Comparison of ENCODE assay signal across 13 cellular contexts in genomic region chr9:133059623-133060022, GRCh38. TPM values are rescaled to one million over a fixed set of nuclear protein-coding genes. Genes with fewer than 3 reads are reported as not detected.
DNase-seq lines count a peak whose midpoint lies in the region; ATAC-seq, FAIRE-seq and TF ChIP-seq lines count a peak whose summit lies in the region.
"Had no signal": no experiment of that assay in that cellular context is flagged by ENCODE, and none has a peak within 500 bp of the region (broad histone marks: within the 10 kb centered on the region; RNA-seq: fewer than 3 reads in every experiment).

No MANE protein-coding gene starts in this region.

- H3K36me3 Mint-ChIP-seq in activated CD4-positive, alpha-beta T cell treated with anti-CD3 and anti-CD28 coated beads, Interleukin-2, amount 10 ng/mL, durations not matched to agents 7 days and 5 days (ENCODE audit: low read depth), result peaks cover 38% of the 10 kb centered on the region
- H3K36me3 Mint-ChIP-seq in neural progenitor cell, result peaks cover 19% of the 10 kb centered on the region

- RAD21 ChIA-PET in GM12878 (lab: Charles Lee; ENCODE audit: unreplicated experiment), result interaction anchor here (1.4 kb wide), 1 partner anchor 85 kb away, joined by 4 read pairs; no protein-coding TSS in a partner anchor

- H2AFZ ChIP-seq in GM12878 (ENCODE audit: control insufficient read depth, low read depth, low read length), result no peak overlapping the region
- no peak overlapping the region for H2AFZ ChIP-seq in neural progenitor cell (replicated peaks)

- H3K4me3 Mint-ChIP-seq in activated CD4-positive, alpha-beta T cell treated with anti-CD3 and anti-CD28 coated beads, Interleukin-2, amount 10 ng/mL, durations not matched to agents 7 days and 5 days, result peak overlapping the region; percentile 49
- H3K4me3 Mint-ChIP-seq in neural progenitor cell, result no peak overlapping the region

- peak; percentile 33 for DNase-seq in activated CD4-positive, alpha-beta T cell treated with anti-CD3 and anti-CD28 coated beads, Interleukin-2, amount 10 ng/mL, durations not matched to agents 7 days and 5 days
- no peak for DNase-seq in activated CD4-positive, alpha-beta T cell treated with anti-CD3 and anti-CD28 coated beads, Interleukin-2, amount 50 U/mL, for 4 hours
- DNase-seq in NCI-H69 (lab: John Stamatoyannopoulos, UW) (peak; percentile 30), GM12878 (ENCODE audit: low read depth, low spot score) (no peak), neural progenitor cell (ENCODE audit: low spot score) (no peak), HK-2 (ENCODE audit: unreplicated experiment) (no peak), iPS-NIHi11 (ENCODE audit: low spot score) (no peak)
- DNase-seq: activated T-cell treated with anti-CD3 and anti-CD28 coated beads, Interleukin-2, amount 50 U/mL, for 48 hours; hippocampal formation; NCI-H446 treated with DMSO at 0.1 percent for 48 hours had no signal

- peaks cover 64% of the 10 kb centered on the region for H3K4me1 Mint-ChIP-seq in activated CD4-positive, alpha-beta T cell treated with anti-CD3 and anti-CD28 coated beads, Interleukin-2, amount 10 ng/mL, durations not matched to agents 7 days and 5 days
- peaks cover 16% of the 10 kb centered on the region for H3K4me1 Mint-ChIP-seq in neural progenitor cell

- no peaks in the 10 kb centered on the region for H4K20me1 ChIP-seq in GM12878 (ENCODE audit: control insufficient read depth, insufficient read depth)
- no peaks in the 10 kb centered on the region for H4K20me1 ChIP-seq in neural progenitor cell (ENCODE audit: low read depth)

- no peak for TF ChIP-seq RAD21 in GM12878 (IDR thresholded peaks at IDR 0.05; ENCODE audit: insufficient read depth, low read depth, low read length)

- no peaks in the 10 kb centered on the region for H3K9me3 Mint-ChIP-seq in activated CD4-positive, alpha-beta T cell treated with anti-CD3 and anti-CD28 coated beads, Interleukin-2, amount 10 ng/mL, durations not matched to agents 7 days and 5 days
- no peaks in the 10 kb centered on the region for H3K9me3 Mint-ChIP-seq in neural progenitor cell

- no peak overlapping the region for H3K9ac ChIP-seq in GM12878 (ENCODE audit: control insufficient read depth, insufficient read depth, low read length)
- H3K9ac ChIP-seq in neural progenitor cell, result no peak overlapping the region

- CTCF ChIA-PET in activated CD4-positive, alpha-beta T cell treated with anti-CD3 and anti-CD28 coated beads, Interleukin-2, amount 10 ng/mL, durations not matched to agents 7 days and 5 days (lab: Charles Lee), result interaction anchor here (1.5 to 2.7 kb wide), 2 partner anchors 84 to 88 kb away, joined by 4 to 9 read pairs; no protein-coding TSS in a partner anchor
- CTCF ChIA-PET in GM12878 (lab: Yijun Ruan, JAX), result interaction anchor here (1.8 kb wide), 1 partner anchor 88 kb away, joined by 6 read pairs; no protein-coding TSS in a partner anchor

- H3K4me3 ChIP-seq in GM12878 (no peak overlapping the region), neural progenitor cell (no peak overlapping the region)
- H3K4me3 ChIP-seq: lung had no signal

- TF ChIP-seq POLR2A in GM12878 (IDR thresholded peaks at IDR 0.05; ENCODE audit: low read depth, low read length), result no peak

- no TSS peak for BruUV-seq in GM12878 (replicated peaks; lab: Mats Ljungman, UMichigan)

- H3K79me2 ChIP-seq in GM12878 (ENCODE audit: control insufficient read depth, insufficient read depth, low read length), result no peaks in the 10 kb centered on the region
- no peaks in the 10 kb centered on the region for H3K79me2 ChIP-seq in neural progenitor cell (ENCODE audit: low read depth)

- H3F3A ChIP-seq in neural progenitor cell (ENCODE audit: low read depth), result peaks cover 20% of the 10 kb centered on the region

- POLR2A ChIA-PET in activated CD4-positive, alpha-beta T cell treated with anti-CD3 and anti-CD28 coated beads, Interleukin-2, amount 10 ng/mL, durations not matched to agents 7 days and 5 days (lab: Charles Lee), result no interaction called here
- POLR2A ChIA-PET in GM12878 (lab: Charles Lee), result no interaction called here

- no peaks in the 10 kb centered on the region for H3K9me3 ChIP-seq in GM12878 (replicated peaks; ENCODE audit: control insufficient read depth, insufficient read depth, low read length)
- no peaks in the 10 kb centered on the region for H3K9me3 ChIP-seq in neural progenitor cell (ENCODE audit: low read depth)

- peaks cover 2 to 13% of the 10 kb centered on the region in 2 experiments; a peak in 3 of 4 replicates for H3K36me3 ChIP-seq in GM12878 (ENCODE audit: control insufficient read depth in 2 of 2, insufficient read depth in 2 of 2, low read length in 1 of 2)
- H3K36me3 ChIP-seq in neural progenitor cell, result no peaks in the 10 kb centered on the region

- in situ Hi-C loops in GM12878 (cut with MboI), result no loop called here

- H3K27me3 Mint-ChIP-seq in activated CD4-positive, alpha-beta T cell treated with anti-CD3 and anti-CD28 coated beads, Interleukin-2, amount 10 ng/mL, durations not matched to agents 7 days and 5 days, result no peaks in the 10 kb centered on the region
- peaks cover 4% of the 10 kb centered on the region for H3K27me3 Mint-ChIP-seq in neural progenitor cell (ENCODE audit: insufficient read depth, low read depth)

- H3K27ac ChIP-seq in GM12878 (ENCODE audit: control insufficient read depth, insufficient read depth) (no peak overlapping the region; the same call in 1 of the 2 replicates), neural progenitor cell (peak overlapping the region; percentile 53)

- H3K4me1 ChIP-seq in GM12878 (ENCODE audit: control insufficient read depth, insufficient read depth, low read length) (peaks cover 27% of the 10 kb centered on the region), neural progenitor cell (peaks cover 20% of the 10 kb centered on the region)

- peak overlapping the region; percentile 91 for H3K27ac Mint-ChIP-seq in activated CD4-positive, alpha-beta T cell treated with anti-CD3 and anti-CD28 coated beads, Interleukin-2, amount 10 ng/mL, durations not matched to agents 7 days and 5 days
- no peak overlapping the region for H3K27ac Mint-ChIP-seq in neural progenitor cell

- intact Hi-C loops in GM12878 (cut with micrococcal nuclease; ENCODE audit: unreplicated experiment), result no loop called here

- no peak for TF ChIP-seq EP300 in GM12878 (IDR thresholded peaks at IDR 0.05; ENCODE audit: borderline replicate concordance in 1 of 2, control insufficient read depth in 1 of 2, low read depth in 2 of 2, low read length in 2 of 2)

- WGBS in GM12878 (ENCODE audit: insufficient coverage, insufficient replicate concordance, low lambda C conversion rate, missing lambda C conversion rate), result 2% methylated on average over 7 of the region's 7 CpGs

- peak; percentile 7 for FAIRE-seq in GM12878 (lab: Jason Lieb, UNC)
- FAIRE-seq: TTC549 had no signal

- ATAC-seq in GM12878, result no peak; the same call in 2 of the 3 replicates
- no peak for ATAC-seq in GM21526 (IDR thresholded peaks at IDR 0.05; ENCODE audit: low FRiP score, unreplicated experiment)

- H3K4me2 ChIP-seq in GM12878 (ENCODE audit: control insufficient read depth, insufficient read depth) (peak overlapping the region; percentile 42; the same call in 1 of the 2 replicates), neural progenitor cell (peak overlapping the region; percentile 63)

- TF ChIP-seq CTCF in GM12878 (IDR thresholded peaks at IDR 0.05 in 2 of 3, conservative IDR thresholded peaks at IDR 0.05 in 1 of 3; ENCODE audit: control insufficient read depth in 2 of 3, extremely low read depth in 1 of 3, insufficient read depth in 1 of 3, low read depth in 3 of 3, low read length in 3 of 3), result no peak
- TF ChIP-seq CTCF in neural progenitor cell (IDR thresholded peaks at IDR 0.05), result no peak

- SMC1A ChIA-PET in GM12878 (lab: Charles Lee; ENCODE audit: uncharacterized antibody, unreplicated experiment), result no interaction called here

- H3K27me3 ChIP-seq in GM12878 (replicated peaks in 1 of 2; ENCODE audit: control insufficient read depth in 2 of 2, insufficient read depth in 2 of 2, low read length in 1 of 2) (no peaks in the 10 kb centered on the region), neural progenitor cell (no peaks in the 10 kb centered on the region)

RNA-seq across cellular contexts. Expression of gene CEL, which starts 2.2 kb away (rescaled TPM):
- total RNA-seq in activated CD4-positive, alpha-beta T cell treated with anti-CD3 and anti-CD28 coated beads, Interleukin-2, amount 10 ng/mL, durations not matched to agents 7 days and 5 days, result 1 to 10 TPM; 2.8 to 3.5 TPM
- 0.29 and 0.64 TPM in 2 replicates for total RNA-seq in GM12878 (2013; cell fraction: nucleolus; rRNA removed)
- total RNA-seq in GM12878 (2014; rRNA removed) (0.23 and 0.27 TPM in 2 replicates), GM12878 (2014; rRNA removed; fragmentation: Illumina TruSeq; extraction: Trizol) (0.36 and 0.41 TPM in 2 replicates), GM12878 (2021) (4.1 and 4.6 TPM in 2 replicates), neural progenitor cell (ENCODE audit: low replicate concordance) (1.0 and 2.2 TPM in 2 replicates)
- 0.17 TPM for polyA plus RNA-seq in GM12878 (2011; ENCODE audit: low read depth)
- polyA plus RNA-seq in GM12878 (2011; rRNA removed) (0.04 and 0.15 TPM in 2 replicates), GM12878 (2014; fragmentation: Illumina TruSeq; extraction: Trizol) (0.25 and 0.51 TPM in 2 replicates), GM12878 (2014; fragmentation: Nextera tagmentation; extraction: Ambion mirVana) (not detected), GM12878 (2014; rRNA removed) (0.80 and 1.2 TPM in 2 replicates), GM12878 (2016; fragmentation: Nextera tagmentation; extraction: Ambion mirVana) (under 1 TPM; 0.05 to 0.15 TPM)
- polyA plus RNA-seq in GM12878 (2011; cell fraction: cytosol; rRNA removed), result 0.15 and 0.20 TPM in 2 replicates
- polyA plus RNA-seq in GM12878 (2011; cell fraction: nucleus; rRNA removed), result 1.3 and 2.2 TPM in 2 replicates
- polyA plus RNA-seq in GM12878 (2012), result 0.74 and 0.97 TPM in 2 replicates
- polyA minus RNA-seq in GM12878 (2011; rRNA and poly(A)+ RNA removed), result 0.10 TPM in 1 of 2 replicates, not detected in the other
- 0.53 TPM in 1 of 2 replicates, not detected in the other for polyA minus RNA-seq in GM12878 (2011; cell fraction: cytosol; rRNA and poly(A)+ RNA removed)
- 0.29 TPM in 1 of 2 replicates, not detected in the other for polyA minus RNA-seq in GM12878 (2011; cell fraction: nucleus; rRNA and poly(A)+ RNA removed)

RNA-seq across cellular contexts. Expression of gene GTF3C5, which starts 28.8 kb away (rescaled TPM):
- 10 to 100 TPM; 75.1 to 87.9 TPM for total RNA-seq in activated CD4-positive, alpha-beta T cell treated with anti-CD3 and anti-CD28 coated beads, Interleukin-2, amount 10 ng/mL, durations not matched to agents 7 days and 5 days
- total RNA-seq in GM12878 (2013; cell fraction: nucleolus; rRNA removed), result 78.9 and 80.6 TPM in 2 replicates
- 72.8 and 73.3 TPM in 2 replicates for total RNA-seq in GM12878 (2014; rRNA removed)
- 46.5 and 49.3 TPM in 2 replicates for total RNA-seq in GM12878 (2014; rRNA removed; fragmentation: Illumina TruSeq; extraction: Trizol)
- 59.3 and 68.2 TPM in 2 replicates for total RNA-seq in GM12878 (2021)
- 21.7 TPM for polyA plus RNA-seq in GM12878 (2011; ENCODE audit: low read depth)
- polyA plus RNA-seq in GM12878 (2011; rRNA removed), result 49.9 and 78.8 TPM in 2 replicates
- polyA plus RNA-seq in GM12878 (2011; cell fraction: cytosol; rRNA removed), result 80.4 and 105 TPM in 2 replicates
- 309 and 349 TPM in 2 replicates for polyA plus RNA-seq in GM12878 (2011; cell fraction: nucleus; rRNA removed)
- polyA plus RNA-seq in GM12878 (2012), result 46.1 and 46.3 TPM in 2 replicates
- 33.8 and 52.0 TPM in 2 replicates for polyA plus RNA-seq in GM12878 (2014; fragmentation: Illumina TruSeq; extraction: Trizol)
- 1 to 10 TPM; 2.2 to 6.9 TPM for polyA plus RNA-seq in GM12878 (2014; fragmentation: Nextera tagmentation; extraction: Ambion mirVana)
- polyA plus RNA-seq in GM12878 (2014; rRNA removed), result 69.2 and 69.4 TPM in 2 replicates
- polyA plus RNA-seq in GM12878 (2016; fragmentation: Nextera tagmentation; extraction: Ambion mirVana), result 10 to 100 TPM; 75.6 to 81.1 TPM
- 53.6 and 101 TPM in 2 replicates for polyA minus RNA-seq in GM12878 (2011; rRNA and poly(A)+ RNA removed)
- polyA minus RNA-seq in GM12878 (2011; cell fraction: cytosol; rRNA and poly(A)+ RNA removed), result 26.2 and 33.7 TPM in 2 replicates
- polyA minus RNA-seq in GM12878 (2011; cell fraction: nucleus; rRNA and poly(A)+ RNA removed), result 70.5 and 70.7 TPM in 2 replicates
- total RNA-seq in neural progenitor cell (ENCODE audit: low replicate concordance), result 77.9 and 119 TPM in 2 replicates

Comparison
In these comparisons a context has a peak if more than half of its experiments do, and no peak if none do; other contexts are left out.
1. DNase-seq: peak in activated CD4-positive, alpha-beta T cell treated with anti-CD3 and anti-CD28 coated beads, Interleukin-2, amount 10 ng/mL, durations not matched to agents 7 days and 5 days (single experiment) and NCI-H69 (single experiment); none in activated CD4-positive, alpha-beta T cell treated with anti-CD3 and anti-CD28 coated beads, Interleukin-2, amount 50 U/mL, for 4 hours (0 of 2), GM12878 (single experiment), neural progenitor cell (single experiment), HK-2 (single experiment) and iPS-NIHi11 (single experiment).